In genomic region chr17:22490399-22490798, GRCh38 we compare ENCODE assay signal across 27 cellular contexts.
"Had no signal": no experiment of that assay in that cellular context is flagged by ENCODE, and none has a peak within 500 bp of the region (broad histone marks: within the 10 kb centered on the region; RNA-seq: fewer than 3 reads in every experiment).

No MANE protein-coding gene starts in this region.

- H3K27ac Mint-ChIP-seq: stimulated activated effector memory CD8-positive, alpha-beta T cell treated with anti-CD3 and anti-CD28 coated beads, Interleukin-12 subunit alpha, Interleukin-12 subunit beta, amount 100 ng/mL, for 72 hours; stimulated activated memory B cell treated with anti-CD40 and anti-IgM and Interleukin-4, amounts not matched to agents 10 μg/mL and 1 μg/mL and 100 μg/mL, for 72 hours; stimulated activated naive B cell treated with anti-CD40 and anti-IgM and Interleukin-4, amounts not matched to agents 10 μg/mL and 1 μg/mL and 100 μg/mL, for 72 hours; stimulated activated naive CD8-positive, alpha-beta T cell treated with anti-CD3 and anti-CD28 coated beads, Interleukin-15, amount 100 ng/mL, for 72 hours; stimulated activated naive CD8-positive, alpha-beta T cell treated with anti-CD3 and anti-CD28 coated beads, Interleukin-15, Interleukin-2, amounts not matched to agents 100 ng/mL and 50 ng/mL, for 24 hours; type B pancreatic cell had no signal

- H3K4me1 Mint-ChIP-seq: stimulated activated effector memory CD8-positive, alpha-beta T cell treated with anti-CD3 and anti-CD28 coated beads, Interleukin-12 subunit alpha, Interleukin-12 subunit beta, amount 100 ng/mL, for 72 hours; stimulated activated memory B cell treated with anti-CD40 and anti-IgM and Interleukin-4, amounts not matched to agents 10 μg/mL and 1 μg/mL and 100 μg/mL, for 72 hours; stimulated activated naive B cell treated with anti-CD40 and anti-IgM and Interleukin-4, amounts not matched to agents 10 μg/mL and 1 μg/mL and 100 μg/mL, for 72 hours; stimulated activated naive CD8-positive, alpha-beta T cell treated with anti-CD3 and anti-CD28 coated beads, Interleukin-15, amount 100 ng/mL, for 72 hours had no signal

- H3K9me3 ChIP-seq: testis, thoracic aorta, thyroid gland, upper lobe of right lung, uterus had no signal

- H3K27me3 Mint-ChIP-seq: stimulated activated memory B cell treated with anti-CD40 and anti-IgM and Interleukin-4, amounts not matched to agents 10 μg/mL and 1 μg/mL and 100 μg/mL, for 72 hours; stimulated activated naive B cell treated with anti-CD40 and anti-IgM and Interleukin-4, amounts not matched to agents 10 μg/mL and 1 μg/mL and 100 μg/mL, for 72 hours; stimulated activated naive CD8-positive, alpha-beta T cell treated with anti-CD3 and anti-CD28 coated beads, Interleukin-15, amount 100 ng/mL, for 72 hours; stimulated activated naive CD8-positive, alpha-beta T cell treated with anti-CD3 and anti-CD28 coated beads, Interleukin-15, Interleukin-2, amounts not matched to agents 100 ng/mL and 50 ng/mL, for 24 hours; type B pancreatic cell had no signal

- H3K4me1 ChIP-seq: stomach, suprapubic skin, testis, thyroid gland, tibial artery, tibial nerve, transverse colon, upper lobe of left lung, upper lobe of right lung, uterus had no signal

- H3K4me3 Mint-ChIP-seq: stimulated activated effector memory CD8-positive, alpha-beta T cell treated with anti-CD3 and anti-CD28 coated beads, Interleukin-12 subunit alpha, Interleukin-12 subunit beta, amount 100 ng/mL, for 72 hours; stimulated activated memory B cell treated with anti-CD40 and anti-IgM and Interleukin-4, amounts not matched to agents 10 μg/mL and 1 μg/mL and 100 μg/mL, for 72 hours; stimulated activated naive B cell treated with anti-CD40 and anti-IgM and Interleukin-4, amounts not matched to agents 10 μg/mL and 1 μg/mL and 100 μg/mL, for 72 hours; stimulated activated naive CD8-positive, alpha-beta T cell treated with anti-CD3 and anti-CD28 coated beads, Interleukin-15, amount 100 ng/mL, for 72 hours; stimulated activated naive CD8-positive, alpha-beta T cell treated with anti-CD3 and anti-CD28 coated beads, Interleukin-15, Interleukin-2, amounts not matched to agents 100 ng/mL and 50 ng/mL, for 24 hours; type B pancreatic cell had no signal

- H3K27me3 ChIP-seq: stomach, suprapubic skin, testis, thyroid gland, tibial artery, tibial nerve, transverse colon, upper lobe of left lung, upper lobe of right lung, uterus had no signal

- DNase-seq: stimulated activated CD4-positive, alpha-beta T cell treated with anti-CD3 and anti-CD28 coated beads, Interleukin-2, amount 100 ng/mL, for 48 hours; stimulated activated CD4-positive, alpha-beta T cell treated with anti-CD3 and anti-CD28 coated beads, Interleukin-4, amount 100 ng/mL, for 1 hour; stimulated activated CD4-positive, alpha-beta T cell treated with anti-CD3 and anti-CD28 coated beads, Interleukin-4, amount 100 ng/mL, for 24 hours; stimulated activated CD4-positive, alpha-beta T cell treated with anti-CD3 and anti-CD28 coated beads, Interleukin-4, amount 100 ng/mL, for 4 hours; stimulated activated CD8-positive, alpha-beta memory T cell treated with anti-CD3 and anti-CD28 coated beads, Interleukin-4, amount 100 ng/mL, for 48 hours; stimulated activated naive B cell treated with anti-CD40 and anti-IgM and Interleukin-4, amounts not matched to agents 10 μg/mL and 1 μg/mL and 100 μg/mL, for 72 hours; stimulated activated naive CD4-positive, alpha-beta T cell; stimulated activated naive CD4-positive, alpha-beta T cell treated with Interleukin-2 at 50 U/mL for 16 hours; stimulated activated naive CD8-positive, alpha-beta T cell treated with anti-CD3 and anti-CD28 coated beads, Interleukin-15, amount 100 ng/mL, for 72 hours; stimulated activated naive CD8-positive, alpha-beta T cell treated with anti-CD3 and anti-CD28 coated beads, Interleukin-15, Interleukin-2, amounts not matched to agents 100 U/mL and 50 U/mL, for 24 hours; stomach; substantia nigra; testis; thyroid gland; tibial artery; transverse colon; trophoblast cell; upper lobe of left lung; upper lobe of right lung; uterus had no signal

- ATAC-seq: stimulated activated effector memory CD8-positive, alpha-beta T cell treated with anti-CD3 and anti-CD28 coated beads, Interleukin-12 subunit alpha, Interleukin-12 subunit beta, amount 100 ng/mL, for 72 hours; stimulated activated memory B cell treated with anti-CD40 and anti-IgM and Interleukin-4, amounts not matched to agents 10 μg/mL and 1 μg/mL and 100 μg/mL, for 72 hours; stimulated activated naive B cell treated with anti-CD40 and anti-IgM and Interleukin-4, amounts not matched to agents 10 μg/mL and 1 μg/mL and 100 μg/mL, for 72 hours; stimulated activated naive CD8-positive, alpha-beta T cell treated with anti-CD3 and anti-CD28 coated beads, Interleukin-15, amount 100 ng/mL, for 72 hours; stimulated activated naive CD8-positive, alpha-beta T cell treated with anti-CD3 and anti-CD28 coated beads, Interleukin-15, Interleukin-2, amounts not matched to agents 100 U/mL and 50 U/mL, for 24 hours; upper lobe of right lung had no signal

- H3K36me3 Mint-ChIP-seq: stimulated activated effector memory CD8-positive, alpha-beta T cell treated with anti-CD3 and anti-CD28 coated beads, Interleukin-12 subunit alpha, Interleukin-12 subunit beta, amount 100 ng/mL, for 72 hours; stimulated activated memory B cell treated with anti-CD40 and anti-IgM and Interleukin-4, amounts not matched to agents 10 μg/mL and 1 μg/mL and 100 μg/mL, for 72 hours; stimulated activated naive B cell treated with anti-CD40 and anti-IgM and Interleukin-4, amounts not matched to agents 10 μg/mL and 1 μg/mL and 100 μg/mL, for 72 hours; type B pancreatic cell had no signal

- H3K36me3 ChIP-seq: stomach, suprapubic skin, thoracic aorta, thyroid gland, tibial artery, tibial nerve, transverse colon, upper lobe of left lung, upper lobe of right lung, uterus had no signal

- H3K27ac ChIP-seq: stomach, suprapubic skin, testis, thoracic aorta, thyroid gland, tibial artery, tibial nerve, transverse colon, upper lobe of left lung, upper lobe of right lung, uterus had no signal

- H3K4me3 ChIP-seq: stomach, suprapubic skin, testis, thoracic aorta, thyroid gland, tibial artery, tibial nerve, transverse colon, upper lobe of left lung, upper lobe of right lung, uterus had no signal
